In genomic region chr11:72821221-72821919, GRCh38 we compare ENCODE assay signal across 9 cellular contexts. TPM values are rescaled to one million over a fixed set of nuclear protein-coding genes. Genes with fewer than 3 reads are reported as not detected.
DNase-seq lines count a peak whose midpoint lies in the region; ATAC-seq, FAIRE-seq and TF ChIP-seq lines count a peak whose summit lies in the region.
"Had no signal": no experiment of that assay in that cellular context is flagged by ENCODE, and none has a peak within 500 bp of the region (broad histone marks: within the 10 kb centered on the region; RNA-seq: fewer than 3 reads in every experiment).

No MANE protein-coding gene starts in this region.

- peak overlapping the region; percentile 54 for H3K4me3 ChIP-seq in fibroblast of mammary gland (ENCODE audit: control insufficient read depth, low read depth, low read length)
- H3K4me3 ChIP-seq in pancreas = peak overlapping the region; percentile 26 to 64 (median 47)

- H3K36me3 ChIP-seq in pancreas = no peaks in the 10 kb centered on the region

- peak overlapping the region in 3 of 4 donors; percentile 39 to 58 (median 55) for H3K27ac ChIP-seq in pancreas
- H3K27ac ChIP-seq: HL-60 had no signal

- H3K9me3 Mint-ChIP-seq in activated CD4-positive, alpha-beta T cell treated with anti-CD3 and anti-CD28 coated beads, Interleukin-2, amount 10 ng/mL, durations not matched to agents 24 days and 14 days = no peaks in the 10 kb centered on the region

- DNase-seq in DMS79 (lab: John Stamatoyannopoulos, UW) (peak; percentile 56), NCI-H774 (lab: John Stamatoyannopoulos, UW) (peak; percentile 53), fibroblast of mammary gland (ENCODE audit: low read depth) (no peak), pancreas (peak in 3 of 6 donors; percentile 44 to 76 (median 66)), ACHN (no peak)
- DNase-seq in activated CD4-positive, alpha-beta T cell treated with anti-CD3 and anti-CD28 coated beads, Interleukin-2, amount 10 ng/mL, durations not matched to agents 24 days and 14 days = no peak
- DNase-seq in activated CD4-positive, alpha-beta T cell treated with anti-CD3 and anti-CD28 coated beads for 1 hour = no peak

- H3K4me1 Mint-ChIP-seq in activated CD4-positive, alpha-beta T cell treated with anti-CD3 and anti-CD28 coated beads, Interleukin-2, amount 10 ng/mL, durations not matched to agents 24 days and 14 days = peaks cover 20% of the 10 kb centered on the region

- intact Hi-C loops in pancreas (cut with DNase I) = loop anchor here in 2 of 3 donors (10.0 kb wide), 2 partner anchors 353 to 423 kb away; no protein-coding TSS in a partner anchor
- intact Hi-C loops in activated CD4-positive, alpha-beta T cell treated with anti-CD3 and anti-CD28 coated beads, Interleukin-2, amount 10 ng/mL, durations not matched to agents 24 days and 14 days (cut with micrococcal nuclease) = no loop called here

- peak; percentile 29 to 46 (median 38) for ATAC-seq in pancreas
- no peak for ATAC-seq in HG02885 (IDR thresholded peaks at IDR 0.05; ENCODE audit: poor library complexity, unreplicated experiment)

- peaks cover 0 to 6% (median 6%) of the 10 kb centered on the region in 3 donors for H3K4me1 ChIP-seq in pancreas

- no peak overlapping the region for H3K27ac Mint-ChIP-seq in activated CD4-positive, alpha-beta T cell treated with anti-CD3 and anti-CD28 coated beads, Interleukin-2, amount 10 ng/mL, durations not matched to agents 24 days and 14 days

- H3K36me3 Mint-ChIP-seq in activated CD4-positive, alpha-beta T cell treated with anti-CD3 and anti-CD28 coated beads, Interleukin-2, amount 10 ng/mL, durations not matched to agents 24 days and 14 days (ENCODE audit: low read depth) = peaks cover 47% of the 10 kb centered on the region

- in situ Hi-C loops in ACHN (cut with HindIII; ENCODE audit: low pct_ligation_motif_present, low pct_unique_long_range_greater_than_20kb, low sequenced_read_pairs) = no loop called here

- no peaks in the 10 kb centered on the region for H3K27me3 ChIP-seq in pancreas

- no peaks in the 10 kb centered on the region for H3K27me3 Mint-ChIP-seq in activated CD4-positive, alpha-beta T cell treated with anti-CD3 and anti-CD28 coated beads, Interleukin-2, amount 10 ng/mL, durations not matched to agents 24 days and 14 days

- TF ChIP-seq CTCF in fibroblast of mammary gland (conservative IDR thresholded peaks at IDR 0.05; ENCODE audit: control insufficient read depth, insufficient read depth, low read depth, low read length) (no peak), pancreas (IDR thresholded peaks at IDR 0.05) (no peak)

- H3K4me3 Mint-ChIP-seq in activated CD4-positive, alpha-beta T cell treated with anti-CD3 and anti-CD28 coated beads, Interleukin-2, amount 10 ng/mL, durations not matched to agents 24 days and 14 days = no peak overlapping the region

- 40 to 51% methylated on average over 37 to 50 of the region's 50 CpGs for WGBS in pancreas, 2 donors

- no peak for FAIRE-seq in pancreas (lab: Jason Lieb, UNC)

- H3K9me3 ChIP-seq in pancreas = no peaks in the 10 kb centered on the region

RNA-seq across cellular contexts. Expression of gene ATG16L2, which starts 7.2 kb away (rescaled TPM):
- total RNA-seq in pancreas = 10 to 100 TPM in 5 of 6 donors, 1 to 10 TPM in 1; 4.5 to 31.7 (median 11.6) TPM
- polyA plus RNA-seq in pancreas = 10 to 100 TPM; 67.5 to 75.7 TPM
- 74.1 and 75.8 TPM in 2 replicates for total RNA-seq in activated CD4-positive, alpha-beta T cell treated with anti-CD3 and anti-CD28 coated beads, Interleukin-2, amount 10 ng/mL, durations not matched to agents 24 days and 14 days

RNA-seq across cellular contexts. Expression of gene STARD10, which starts 27.5 kb away (rescaled TPM):
- 100 to 1,000 TPM in 5 of 6 donors, 10 to 100 TPM in 1; 99.5 to 187 (median 153) TPM for total RNA-seq in pancreas
- 100 to 1,000 TPM; 201 to 366 TPM for polyA plus RNA-seq in pancreas
- total RNA-seq in activated CD4-positive, alpha-beta T cell treated with anti-CD3 and anti-CD28 coated beads, Interleukin-2, amount 10 ng/mL, durations not matched to agents 24 days and 14 days = 16.3 and 17.2 TPM in 2 replicates

Comparison
In these comparisons a context has a peak if more than half of its experiments do, and no peak if none do; other contexts are left out.
1. DNase-seq: peak in DMS79 (single experiment) and NCI-H774 (single experiment); none in fibroblast of mammary gland (single experiment), activated CD4-positive, alpha-beta T cell treated with anti-CD3 and anti-CD28 coated beads, Interleukin-2, amount 10 ng/mL, durations not matched to agents 24 days and 14 days (single experiment), activated CD4-positive, alpha-beta T cell treated with anti-CD3 and anti-CD28 coated beads for 1 hour (single experiment) and ACHN (single experiment).